24 cellular contexts compared by ENCODE assay signal in genomic region chr7:87671-88070, GRCh38.
A peak's percentile ranks its signal among the peaks of the same experiment; 100 is the strongest.
DNase-seq lines count a peak whose midpoint lies in the region; ATAC-seq, FAIRE-seq and TF ChIP-seq lines count a peak whose summit lies in the region.
"Had no signal": no experiment of that assay in that cellular context is flagged by ENCODE, and none has a peak within 500 bp of the region (broad histone marks: within the 10 kb centered on the region; RNA-seq: fewer than 3 reads in every experiment).

No MANE protein-coding gene starts in this region.

- TF ChIP-seq CTCF in left ventricle myocardium inferior (IDR thresholded peaks at IDR 0.05; ENCODE audit: borderline replicate concordance), result no peak
- TF ChIP-seq CTCF in coronary artery (IDR thresholded peaks at IDR 0.05), result no peak
- no peak for TF ChIP-seq CTCF in nephron (IDR thresholded peaks at IDR 0.05; ENCODE audit: unreplicated experiment in 3 of 3)
- TF ChIP-seq CTCF in D721Med (IDR thresholded peaks at IDR 0.05; ENCODE audit: insufficient read depth, missing control alignments), result no peak

- H3K27me3 Mint-ChIP-seq in nephron (ENCODE audit: low read depth), result peaks cover 22% of the 10 kb centered on the region

- H3K27ac ChIP-seq in right cardiac atrium (ENCODE audit: low read length) (no peak overlapping the region), left ventricle myocardium inferior (replicated peaks) (no peak overlapping the region), coronary artery (no peak overlapping the region)
- H3K27ac ChIP-seq: A549, HL-60, SJSA1 had no signal

- intact Hi-C loops in right cardiac atrium (cut with DNase I) (no loop called here), left ventricle myocardium inferior (cut with micrococcal nuclease) (no loop called here)

- WGBS in right cardiac atrium, result 92% methylated on average over 8 of the region's 8 CpGs

- peak overlapping the region in 2 of 3 experiments; percentile 21 to 94 for H3K27ac Mint-ChIP-seq in nephron
- no peak overlapping the region for H3K27ac Mint-ChIP-seq in activated naive CD4-positive, alpha-beta T cell treated with anti-CD3 and anti-CD28 coated beads, Interleukin-2, amount 50 U/mL, for 72 hours
- H3K27ac Mint-ChIP-seq: CD8-positive, alpha-beta T cell; IgD-negative memory B cell had no signal

- H3K4me1 ChIP-seq in right cardiac atrium (ENCODE audit: control insufficient read depth, insufficient read depth, low read length), result no peaks in the 10 kb centered on the region
- H3K4me1 ChIP-seq in left ventricle myocardium inferior, result peaks cover 30% of the 10 kb centered on the region

- H3K36me3 ChIP-seq in left ventricle myocardium inferior, result no peaks in the 10 kb centered on the region
- H3K36me3 ChIP-seq: MG63, SJSA1 had no signal

- DNase-seq in right cardiac atrium, result peak in 2 of 3 donors; percentile 30 to 36
- DNase-seq in left ventricle myocardium inferior, result no peak
- peak; percentile 40 for DNase-seq in coronary artery (ENCODE audit: low spot score)
- no peak for DNase-seq in D721Med (ENCODE audit: insufficient read length, low spot score)
- DNase-seq in retina, result no peak
- DNase-seq in activated naive CD4-positive, alpha-beta T cell treated with anti-CD3 and anti-CD28 coated beads, Interleukin-2, amount 50 U/mL, for 72 hours (ENCODE audit: low spot score in 2 of 2), result no peak
- DNase-seq: Calu3; CD8-positive, alpha-beta T cell; DMS53; HFFc6; MG63; NCI-H1048; NCI-H1436 treated with DMSO at 0.1 percent for 48 hours; NCI-H2029; NCI-H345; PC-3 had no signal

- H3K4me1 Mint-ChIP-seq in nephron, result peaks cover 61% of the 10 kb centered on the region

- H3K9me3 Mint-ChIP-seq in nephron, result no peaks in the 10 kb centered on the region
- H3K9me3 Mint-ChIP-seq in activated naive CD4-positive, alpha-beta T cell treated with anti-CD3 and anti-CD28 coated beads, Interleukin-2, amount 50 U/mL, for 72 hours, result no peaks in the 10 kb centered on the region
- H3K9me3 Mint-ChIP-seq: CD8-positive, alpha-beta T cell; HFFc6; IgD-negative memory B cell had no signal

- no peak for FAIRE-seq in D721Med (lab: Jason Lieb, UNC)
- FAIRE-seq: A549, GM12891, GM18507, H54 had no signal

- no peaks in the 10 kb centered on the region for H3K36me3 Mint-ChIP-seq in nephron (ENCODE audit: low read depth)
- no peaks in the 10 kb centered on the region for H3K36me3 Mint-ChIP-seq in activated naive CD4-positive, alpha-beta T cell treated with anti-CD3 and anti-CD28 coated beads, Interleukin-2, amount 50 U/mL, for 72 hours
- H3K36me3 Mint-ChIP-seq: CD8-positive, alpha-beta T cell; IgD-negative memory B cell had no signal

- H3K9me3 ChIP-seq in right cardiac atrium (ENCODE audit: control insufficient read depth, low read length) (no peaks in the 10 kb centered on the region), left ventricle myocardium inferior (replicated peaks) (no peaks in the 10 kb centered on the region)
- H3K9me3 ChIP-seq: A549, MG63, SJSA1 had no signal

- H3K4me3 ChIP-seq in right cardiac atrium (ENCODE audit: low read length) (no peak overlapping the region), left ventricle myocardium inferior (no peak overlapping the region), coronary artery (no peak overlapping the region)
- H3K4me3 ChIP-seq: A549, MG63, SJSA1 had no signal

- ATAC-seq in right cardiac atrium, result no peak
- no peak for ATAC-seq in activated naive CD4-positive, alpha-beta T cell treated with anti-CD3 and anti-CD28 coated beads, Interleukin-2, amount 50 U/mL, for 72 hours
- ATAC-seq: CD8-positive, alpha-beta T cell; PC-3 had no signal

- H3K4me3 Mint-ChIP-seq in nephron, result no peak overlapping the region
- H3K4me3 Mint-ChIP-seq: CD8-positive, alpha-beta T cell; HFFc6; IgD-negative memory B cell had no signal

- H3K27me3 ChIP-seq in right cardiac atrium (ENCODE audit: control insufficient read depth, insufficient read depth) (no peaks in the 10 kb centered on the region), left ventricle myocardium inferior (ENCODE audit: low read depth) (peaks cover 32% of the 10 kb centered on the region)
- H3K27me3 ChIP-seq: MG63, SJSA1 had no signal

Comparison
In these comparisons a context has a peak if more than half of its experiments do, and no peak if none do; other contexts are left out.
1. DNase-seq: peak in right cardiac atrium (2 of 3) and coronary artery (single experiment); none in left ventricle myocardium inferior (single experiment), D721Med (single experiment), retina (single experiment) and activated naive CD4-positive, alpha-beta T cell treated with anti-CD3 and anti-CD28 coated beads, Interleukin-2, amount 50 U/mL, for 72 hours (0 of 2).
2. H3K27ac Mint-ChIP-seq: peak in nephron (2 of 3); none in activated naive CD4-positive, alpha-beta T cell treated with anti-CD3 and anti-CD28 coated beads, Interleukin-2, amount 50 U/mL, for 72 hours (0 of 2).